Comparison of ENCODE assay signal across 11 cellular contexts in the genomic region with DNA sequence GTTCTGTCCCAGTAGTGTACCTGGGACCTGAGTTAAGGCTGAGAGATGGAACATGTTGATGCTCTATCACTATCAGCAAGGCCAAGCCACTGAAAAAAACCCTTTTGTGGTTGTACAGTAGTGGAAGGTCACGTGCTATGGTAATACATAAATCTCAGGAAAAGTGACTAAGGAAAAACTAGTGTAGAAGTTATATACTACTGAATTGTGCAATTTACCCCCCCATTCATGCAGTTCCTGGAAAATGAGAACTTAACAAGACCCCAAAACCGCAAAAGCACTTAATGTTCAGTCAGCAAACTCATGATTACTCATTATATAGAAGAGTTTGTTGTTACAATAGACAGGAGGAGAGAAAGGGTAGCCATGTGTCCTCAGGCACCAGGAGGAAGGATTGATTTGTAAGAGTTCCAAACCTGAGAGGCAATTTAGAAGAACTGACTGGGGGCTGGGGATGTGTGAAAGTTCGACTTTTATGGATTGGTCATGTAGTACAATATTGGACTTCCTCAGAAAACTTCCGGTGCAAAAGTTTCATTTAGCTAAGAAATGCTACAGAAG.
DNase-seq lines count a peak whose midpoint lies in the region; ATAC-seq and TF ChIP-seq lines count a peak whose summit lies in the region.
"Had no signal": no experiment of that assay in that cellular context is flagged by ENCODE, and none has a peak within 500 bp of the region (broad histone marks: within the 10 kb centered on the region; RNA-seq: fewer than 3 reads in every experiment).

No MANE protein-coding gene starts in this region.

- DNase-seq in CD1c-positive myeloid dendritic cell (ENCODE audit: extremely low spot score) (peak; percentile 88), SKM-1 treated with dmso at 0.1 percent for 144 hours (lab: John Stamatoyannopoulos, UW; ENCODE audit: unreplicated experiment) (peak; percentile 64), iris pigment epithelial cell (ENCODE audit: low read depth) (peak; percentile 80), omental fat pad (ENCODE audit: low spot score) (no peak), NCI-H187 (lab: John Stamatoyannopoulos, UW) (no peak)
- DNase-seq: activated gamma-delta T cell, Calu3, right cardiac atrium had no signal

- no peak for TF ChIP-seq CTCF in omental fat pad (IDR thresholded peaks at IDR 0.05)

- peak; percentile 8 for ATAC-seq in HG03159 (IDR thresholded peaks at IDR 0.05; ENCODE audit: unreplicated experiment)
- no peak for ATAC-seq in HG02970 (IDR thresholded peaks at IDR 0.05; ENCODE audit: low FRiP score, unreplicated experiment)
- ATAC-seq in omental fat pad (ENCODE audit: low FRiP score): no peak
- no peak for ATAC-seq in GM19455 (IDR thresholded peaks at IDR 0.05; ENCODE audit: unreplicated experiment)

Comparison
In these comparisons a context has a peak if more than half of its experiments do, and no peak if none do; other contexts are left out.
1. DNase-seq: peak in CD1c-positive myeloid dendritic cell (single experiment), SKM-1 treated with dmso at 0.1 percent for 144 hours (single experiment) and iris pigment epithelial cell (single experiment); none in omental fat pad (single experiment) and NCI-H187 (0 of 2).